In genomic region chr1:101140041-101140718, GRCh38 we compare ENCODE assay signal across 17 cellular contexts.
DNase-seq lines count a peak whose midpoint lies in the region; ATAC-seq, FAIRE-seq and TF ChIP-seq lines count a peak whose summit lies in the region.
"Had no signal": no experiment of that assay in that cellular context is flagged by ENCODE, and none has a peak within 500 bp of the region (broad histone marks: within the 10 kb centered on the region; RNA-seq: fewer than 3 reads in every experiment).

No MANE protein-coding gene starts in this region.

- CTCF ChIA-PET in HepG2 (lab: Yijun Ruan, JAX; ENCODE audit: low intra/inter-chr PET ratio, low total read pairs) = no interaction called here

- TF ChIP-seq CTCF in HepG2 (CRISPR knock-in tag; IDR thresholded peaks at IDR 0.05) (no peak), right lobe of liver (IDR thresholded peaks at IDR 0.05) (no peak)

- H3K4me3 ChIP-seq in HepG2 (replicated peaks in 1 of 3; ENCODE audit: insufficient read depth in 1 of 3, low read depth in 2 of 3, low read length in 3 of 3) (no peak overlapping the region), right lobe of liver (no peak overlapping the region)

- TF ChIP-seq RAD21 in HepG2 (CRISPR knock-in tag; IDR thresholded peaks at IDR 0.05) = no peak

- no peaks in the 10 kb centered on the region for H4K20me1 ChIP-seq in HepG2 (ENCODE audit: insufficient read depth, low read length)

- H3K36me3 ChIP-seq in HepG2 (replicated peaks in 1 of 2; ENCODE audit: control insufficient read depth in 1 of 2, insufficient read depth in 2 of 2, low read length in 2 of 2) (no peaks in the 10 kb centered on the region), right lobe of liver (no peaks in the 10 kb centered on the region), KOPT-K1 (ENCODE audit: insufficient read depth, low read length) (no peaks in the 10 kb centered on the region)

- in situ Hi-C loops in HepG2 (cut with HindIII; ENCODE audit: extremely low pct_ligation_motif_present, low pct_unique_long_range_greater_than_20kb) = no loop called here

- FAIRE-seq in HepG2 (lab: Jason Lieb, UNC) = no peak

- ATAC-seq in HepG2 (no peak), right lobe of liver (no peak), HG03095 (IDR thresholded peaks at IDR 0.05; ENCODE audit: unreplicated experiment) (no peak)
- ATAC-seq: PC-3 had no signal

- no peak for TF ChIP-seq POLR2A in HepG2 (IDR thresholded peaks at IDR 0.05; ENCODE audit: insufficient read depth in 1 of 2, low read depth in 2 of 2, low read length in 2 of 2)
- no peak for TF ChIP-seq POLR2A in right lobe of liver (IDR thresholded peaks at IDR 0.05)

- H3K9me3 ChIP-seq in HepG2 (ENCODE audit: low read length) (no peaks in the 10 kb centered on the region), right lobe of liver (no peaks in the 10 kb centered on the region), KOPT-K1 (ENCODE audit: insufficient read depth, low read length, poor library complexity, severe bottlenecking) (no peaks in the 10 kb centered on the region)

- H3K4me1 ChIP-seq in HepG2 (ENCODE audit: insufficient read depth, low read length) (peaks cover 50% of the 10 kb centered on the region), right lobe of liver (peaks cover 0 to 22% (median 6%) of the 10 kb centered on the region in 4 donors)

- intact Hi-C loops in HepG2 (cut with micrococcal nuclease; ENCODE audit: unreplicated experiment) = no loop called here
- intact Hi-C loops in right lobe of liver (cut with DNase I) = no loop called here

- BruUV-seq in HepG2 (replicated peaks; lab: Mats Ljungman, UMichigan) = no TSS peak

- H3K27ac ChIP-seq in HepG2 (ENCODE audit: extremely low read length, insufficient read depth, low read length) (no peak overlapping the region), right lobe of liver (no peak overlapping the region), KOPT-K1 (ENCODE audit: low read depth, low read length, poor library complexity, severe bottlenecking) (peak overlapping the region; percentile 1)

- H3K79me2 ChIP-seq in HepG2 (ENCODE audit: insufficient read depth, low read length) = no peaks in the 10 kb centered on the region

- no peak for TF ChIP-seq EP300 in HepG2 (IDR thresholded peaks at IDR 0.05; ENCODE audit: low read depth in 2 of 2, low read length in 2 of 2)
- no peak for TF ChIP-seq EP300 in HepG2 (CRISPR knock-in tag; IDR thresholded peaks at IDR 0.05; ENCODE audit: borderline replicate concordance)

- POLR2A ChIA-PET in HepG2 (lab: Yijun Ruan, JAX) = no interaction called here

- H3K4me2 ChIP-seq in HepG2 (ENCODE audit: low read depth, low read length) = no peak overlapping the region

- H2AFZ ChIP-seq in HepG2 (ENCODE audit: low read length) = no peak overlapping the region

- DNase-seq in HepG2 (ENCODE audit: low spot score) (peak; percentile 3), right lobe of liver (no peak), amniotic epithelial cell (ENCODE audit: low read depth) (peak; percentile 40), inferior parietal cortex (ENCODE audit: extremely low spot score) (no peak), HK-2 (ENCODE audit: unreplicated experiment) (no peak), NCI-H82 treated with DMSO at 0.1 percent for 48 hours (lab: John Stamatoyannopoulos, UW; ENCODE audit: unreplicated experiment) (no peak)
- DNase-seq: ACHN; CD8-positive, alpha-beta memory T cell; H9; Kasumi-1; NCI-H1436 treated with DMSO at 0.1 percent for 48 hours; NCI-H2081 treated with DMSO at 0.1 percent for 48 hours; NCI-H526; NK-92 treated with Interleukin-12 subunit alpha and Interleukin-12 subunit beta, amount 100 ng/mL, for 24 hours; PC-3 had no signal

- H3K27me3 ChIP-seq in HepG2 (ENCODE audit: control insufficient read depth in 1 of 2, insufficient read depth in 2 of 2, low read length in 2 of 2) = no peaks in the 10 kb centered on the region
- H3K27me3 ChIP-seq in right lobe of liver = no peaks in the 10 kb centered on the region

- no peak overlapping the region for H3K9ac ChIP-seq in HepG2 (ENCODE audit: insufficient read depth, low read depth, low read length)

- 47% methylated on average over 2 of the region's 2 CpGs for WGBS in HepG2 (ENCODE audit: low lambda C conversion rate)
- WGBS in right lobe of liver (ENCODE audit: insufficient coverage, low coverage, low lambda C conversion rate, missing lambda C conversion rate) = 71% methylated on average over 2 of the region's 2 CpGs

TF ChIP-seq in HepG2, 621 proteins besides CTCF, POLR2A, EP300 and RAD21 (continues in another document):
- no peak for TF ChIP-seq TFDP2 (CRISPR knock-in tag; IDR thresholded peaks at IDR 0.05)
- TF ChIP-seq ZNF557 (CRISPR knock-in tag; IDR thresholded peaks at IDR 0.05) = no peak
- no peak for TF ChIP-seq MAFF (IDR thresholded peaks at IDR 0.05; ENCODE audit: low read depth, low read length)
- TF ChIP-seq DR1 (CRISPR knock-in tag; IDR thresholded peaks at IDR 0.05) = no peak
- TF ChIP-seq ZNF512B (CRISPR knock-in tag; IDR thresholded peaks at IDR 0.05; ENCODE audit: borderline replicate concordance) = no peak
- no peak for TF ChIP-seq ZBTB8A (CRISPR knock-in tag; IDR thresholded peaks at IDR 0.05; ENCODE audit: borderline replicate concordance, low read depth)
- no peak for TF ChIP-seq WIZ (CRISPR knock-in tag; IDR thresholded peaks at IDR 0.05)
- TF ChIP-seq, protein P1, sequence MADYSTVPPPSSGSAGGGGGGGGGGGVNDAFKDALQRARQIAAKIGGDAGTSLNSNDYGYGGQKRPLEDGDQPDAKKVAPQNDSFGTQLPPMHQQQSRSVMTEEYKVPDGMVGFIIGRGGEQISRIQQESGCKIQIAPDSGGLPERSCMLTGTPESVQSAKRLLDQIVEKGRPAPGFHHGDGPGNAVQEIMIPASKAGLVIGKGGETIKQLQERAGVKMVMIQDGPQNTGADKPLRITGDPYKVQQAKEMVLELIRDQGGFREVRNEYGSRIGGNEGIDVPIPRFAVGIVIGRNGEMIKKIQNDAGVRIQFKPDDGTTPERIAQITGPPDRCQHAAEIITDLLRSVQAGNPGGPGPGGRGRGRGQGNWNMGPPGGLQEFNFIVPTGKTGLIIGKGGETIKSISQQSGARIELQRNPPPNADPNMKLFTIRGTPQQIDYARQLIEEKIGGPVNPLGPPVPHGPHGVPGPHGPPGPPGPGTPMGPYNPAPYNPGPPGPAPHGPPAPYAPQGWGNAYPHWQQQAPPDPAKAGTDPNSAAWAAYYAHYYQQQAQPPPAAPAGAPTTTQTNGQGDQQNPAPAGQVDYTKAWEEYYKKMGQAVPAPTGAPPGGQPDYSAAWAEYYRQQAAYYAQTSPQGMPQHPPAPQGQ (CRISPR knock-in tag; IDR thresholded peaks at IDR 0.05; ENCODE audit: borderline replicate concordance) = no peak
- TF ChIP-seq MIER3 (CRISPR knock-in tag; IDR thresholded peaks at IDR 0.05; ENCODE audit: borderline replicate concordance) = no peak
- no peak for TF ChIP-seq SMAD1 (CRISPR knock-in tag; IDR thresholded peaks at IDR 0.05; ENCODE audit: borderline replicate concordance, low read depth)
- no peak for TF ChIP-seq FOXK2 (IDR thresholded peaks at IDR 0.05)
- TF ChIP-seq RARA (CRISPR knock-in tag; IDR thresholded peaks at IDR 0.05) = no peak
- TF ChIP-seq CC2D1A (CRISPR knock-in tag; IDR thresholded peaks at IDR 0.05) = no peak
- no peak for TF ChIP-seq ZZZ3 (CRISPR knock-in tag; IDR thresholded peaks at IDR 0.05; ENCODE audit: borderline replicate concordance)
- TF ChIP-seq ZBTB46 (CRISPR knock-in tag; IDR thresholded peaks at IDR 0.05; ENCODE audit: borderline replicate concordance) = no peak
- TF ChIP-seq GTF3A (CRISPR knock-in tag; conservative IDR thresholded peaks at IDR 0.05) = no peak
- TF ChIP-seq TCF12 (IDR thresholded peaks at IDR 0.05) = no peak
- TF ChIP-seq TCF12 (CRISPR knock-in tag; IDR thresholded peaks at IDR 0.05) = no peak

Comparison
In these comparisons a context has a peak if more than half of its experiments do, and no peak if none do; other contexts are left out.
1. DNase-seq: peak in HepG2 (single experiment) and amniotic epithelial cell (single experiment); none in right lobe of liver (0 of 3), inferior parietal cortex (single experiment), HK-2 (single experiment) and NCI-H82 treated with DMSO at 0.1 percent for 48 hours (single experiment).